In genomic region chr6:100446115-100446921, GRCh38 we compare ENCODE assay signal across 10 cellular contexts. TPM values are rescaled to one million over a fixed set of nuclear protein-coding genes. Genes with fewer than 3 reads are reported as not detected.
A peak's percentile ranks its signal among the peaks of the same experiment; 100 is the strongest.
DNase-seq lines count a peak whose midpoint lies in the region; ATAC-seq, FAIRE-seq and TF ChIP-seq lines count a peak whose summit lies in the region.
"Had no signal": no experiment of that assay in that cellular context is flagged by ENCODE, and none has a peak within 500 bp of the region (broad histone marks: within the 10 kb centered on the region; RNA-seq: fewer than 3 reads in every experiment).

No MANE protein-coding gene starts in this region.

- CTCF ChIA-PET in MCF 10A (lab: Yijun Ruan, JAX): no interaction called here

- no peak for TF ChIP-seq POLR2A in breast epithelium (IDR thresholded peaks at IDR 0.05)

- FAIRE-seq in islet of Langerhans (lab: Jason Lieb, UNC): peak; percentile 79

- TF ChIP-seq CTCF in breast epithelium (IDR thresholded peaks at IDR 0.05): no peak
- no peak for TF ChIP-seq CTCF in MCF 10A (IDR thresholded peaks at IDR 0.05; ENCODE audit: unreplicated experiment)
- no peak for TF ChIP-seq CTCF in type B pancreatic cell (conservative IDR thresholded peaks at IDR 0.05)

- no peak for DNase-seq in breast epithelium (ENCODE audit: low spot score in 2 of 2)
- DNase-seq in MCF 10A (ENCODE audit: unreplicated experiment): no peak
- DNase-seq in RPMI8226: peak; percentile 15
- no peak for DNase-seq in type B pancreatic cell (ENCODE audit: extremely low spot score, unreplicated experiment)
- DNase-seq in CD1c-positive myeloid dendritic cell (ENCODE audit: extremely low spot score): no peak
- DNase-seq in GM19240 (ENCODE audit: insufficient read length, low spot score): no peak
- DNase-seq: anterior cingulate cortex, NCI-H1436 treated with DMSO at 0.1 percent for 48 hours had no signal

- H3K36me3 Mint-ChIP-seq in MCF 10A (ENCODE audit: insufficient read depth, unreplicated experiment) (no peaks in the 10 kb centered on the region), type B pancreatic cell (peaks cover 4% of the 10 kb centered on the region)

- H3K27me3 Mint-ChIP-seq in MCF 10A (ENCODE audit: insufficient read depth, unreplicated experiment) (no peaks in the 10 kb centered on the region), type B pancreatic cell (peaks cover 31% of the 10 kb centered on the region)

- no peak for ATAC-seq in GM21717 (IDR thresholded peaks at IDR 0.05; ENCODE audit: unreplicated experiment)

- H3K4me1 ChIP-seq in breast epithelium: no peaks in the 10 kb centered on the region

- intact Hi-C loops in breast epithelium (cut with DNase I; ENCODE audit: low total_unique reads): no loop called here
- intact Hi-C loops in MCF 10A (cut with micrococcal nuclease): no loop called here

- H3K9me3 Mint-ChIP-seq in MCF 10A (ENCODE audit: unreplicated experiment) (no peaks in the 10 kb centered on the region), type B pancreatic cell (no peaks in the 10 kb centered on the region)

- peaks cover 3 to 62% of the 10 kb centered on the region in 2 donors for H3K27me3 ChIP-seq in breast epithelium

- BruUV-seq in MCF 10A (replicated peaks; lab: Mats Ljungman, UMichigan): no TSS peak

- peak overlapping the region in 2 of 3 donors; percentile 19 to 50 for H3K4me3 ChIP-seq in breast epithelium

- no peak overlapping the region for H3K4me3 Mint-ChIP-seq in MCF 10A (ENCODE audit: unreplicated experiment)
- peak overlapping the region; percentile 13 for H3K4me3 Mint-ChIP-seq in type B pancreatic cell

- no peaks in the 10 kb centered on the region for H3K36me3 ChIP-seq in breast epithelium

- POLR2A ChIA-PET in MCF 10A (lab: Yijun Ruan, JAX): no interaction called here

- H3K27ac Mint-ChIP-seq in MCF 10A (ENCODE audit: low read depth, unreplicated experiment) (no peak overlapping the region), type B pancreatic cell (peak overlapping the region; percentile 4)

- H3K9me3 ChIP-seq in breast epithelium: peaks cover 0 to 7% of the 10 kb centered on the region in 2 donors

- no peaks in the 10 kb centered on the region for H3K4me1 Mint-ChIP-seq in MCF 10A (ENCODE audit: insufficient read depth, unreplicated experiment)
- peaks cover 7% of the 10 kb centered on the region for H3K4me1 Mint-ChIP-seq in type B pancreatic cell (ENCODE audit: unreplicated experiment)

- H3K27ac ChIP-seq in breast epithelium: no peak overlapping the region

RNA-seq across cellular contexts. Expression of gene SIM1, which starts 18.4 kb away (rescaled TPM):
- total RNA-seq in breast epithelium (1 to 10 TPM in 2 of 3 donors, under 1 TPM in 1; 0.59 to 7.2 (median 2.0) TPM), MCF 10A (2022) (not detected in 2 replicates), type B pancreatic cell (ENCODE audit: low replicate concordance) (6.3 and 7.1 TPM in 2 replicates)
